8 cellular contexts compared by ENCODE assay signal in genomic region chr1:5693595-5693994, GRCh38.
"Had no signal": no experiment of that assay in that cellular context is flagged by ENCODE, and none has a peak within 500 bp of the region (broad histone marks: within the 10 kb centered on the region; RNA-seq: fewer than 3 reads in every experiment).

No MANE protein-coding gene starts in this region.

- H3K9me3 ChIP-seq: HAP-1 had no signal

- DNase-seq: GM23248, GOT3, H7, HFFc6 had no signal

- H3K4me3 ChIP-seq: GM23248, HAP-1 had no signal

- H3K36me3 ChIP-seq: HAP-1 had no signal

- H3K27ac ChIP-seq: GM23248, HL-60, KMS-11 had no signal

- H3K4me1 ChIP-seq: HAP-1 had no signal

- H3K4me2 ChIP-seq: KMS-11 had no signal

- H2AFZ ChIP-seq: GM23248 had no signal

- ATAC-seq: HCT116 had no signal

- H3K9ac ChIP-seq: GM23248, KMS-11 had no signal
